In the genomic region with DNA sequence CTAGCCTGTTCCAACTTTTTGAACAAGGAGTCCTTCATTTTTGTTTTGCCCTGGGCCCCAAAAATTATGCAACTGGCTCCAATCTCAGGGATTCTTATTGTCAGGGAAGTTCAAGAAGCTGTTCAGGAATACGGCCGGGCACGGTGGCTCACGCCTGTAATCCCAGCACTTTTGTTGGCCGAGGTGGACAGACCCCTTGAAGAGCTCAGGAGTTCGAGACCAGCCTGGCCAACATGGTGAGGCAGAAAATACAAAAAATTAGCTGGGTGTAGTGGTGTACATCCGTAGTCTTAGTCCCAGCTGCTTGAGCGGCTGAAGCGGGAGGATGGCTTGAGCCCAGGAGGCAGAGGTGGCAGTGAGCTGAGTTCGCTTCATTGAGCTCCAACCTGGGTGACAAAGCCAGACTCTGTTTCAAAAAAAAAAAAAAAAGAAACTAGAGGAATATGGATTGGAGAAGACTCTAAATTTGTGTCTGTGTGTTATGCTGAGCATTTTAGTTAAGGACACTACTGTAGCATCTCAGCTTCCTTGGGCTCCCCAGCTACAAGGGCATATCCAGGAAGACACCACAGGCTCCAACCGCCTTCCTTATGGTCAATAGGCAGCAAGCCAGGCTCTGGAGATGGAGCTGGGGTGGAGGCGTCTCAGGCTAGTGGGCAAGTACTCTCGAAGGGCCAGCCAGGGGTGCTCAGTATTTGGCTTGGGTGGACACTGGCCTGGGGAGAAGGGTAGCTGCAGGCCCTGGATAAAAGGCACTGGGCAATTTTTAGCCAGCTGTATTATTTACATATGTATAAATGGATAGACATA, we compare ENCODE assay signal across 24 cellular contexts.
"Had no signal": no experiment of that assay in that cellular context is flagged by ENCODE, and none has a peak within 500 bp of the region (broad histone marks: within the 10 kb centered on the region; RNA-seq: fewer than 3 reads in every experiment).

No MANE protein-coding gene starts in this region.

- H3K27ac ChIP-seq: adrenal gland, KMS-11, SK-N-MC, WERI-Rb-1 had no signal

- ATAC-seq: activated CD4-positive, alpha-beta T cell treated with anti-CD3 and anti-CD28 coated beads for 36 hours; activated T-helper 17 cell treated with anti-CD3 and anti-CD28 coated beads, Interleukin-2, amount 50 U/mL, for 72 hours; T-cell had no signal

- DNase-seq: activated CD4-positive, alpha-beta memory T cell treated with anti-CD3 and anti-CD28 coated beads, Interleukin-2, amount 10 ng/mL, durations not matched to agents 7 days and 5 days; activated CD4-positive, alpha-beta T cell treated with anti-CD3 and anti-CD28 coated beads for 36 hours; activated CD4-positive, alpha-beta T cell treated with anti-CD3 and anti-CD28 coated beads, Interleukin-2, amount 50 U/mL, for 1 hour; activated naive CD4-positive, alpha-beta T cell treated with anti-CD3 and anti-CD28 coated beads, Interleukin-2, amount 50 U/mL, for 16 hours; activated naive CD8-positive, alpha-beta T cell treated with anti-CD3 and anti-CD28 coated beads, Interleukin-2, amount 10 ng/mL, durations not matched to agents 7 days and 5 days; activated T-cell treated with anti-CD3 and anti-CD28 coated beads for 4 hours; activated T-cell treated with anti-CD3 and anti-CD28 coated beads, Interleukin-2, amount 50 U/mL, for 48 hours; adrenal gland; anterior cingulate cortex; MV-4-11; NCI-H1105; NCI-H1436; NCI-H1694 treated with DMSO at 0.1 percent for 48 hours; NCI-H2029 treated with DMSO at 0.1 percent for 48 hours; NCI-H510A treated with DMSO at 0.1 percent for 48 hours; NCI-H69; SIG-M5; T-cell; T-helper 2 cell; T1000; WERI-Rb-1 had no signal

- H3K9me3 ChIP-seq: adrenal gland had no signal

- H3K36me3 ChIP-seq: adrenal gland, WERI-Rb-1 had no signal

- H3K27me3 ChIP-seq: adrenal gland had no signal

- H3K4me3 ChIP-seq: adrenal gland, SK-N-MC had no signal
